In the genomic region with DNA sequence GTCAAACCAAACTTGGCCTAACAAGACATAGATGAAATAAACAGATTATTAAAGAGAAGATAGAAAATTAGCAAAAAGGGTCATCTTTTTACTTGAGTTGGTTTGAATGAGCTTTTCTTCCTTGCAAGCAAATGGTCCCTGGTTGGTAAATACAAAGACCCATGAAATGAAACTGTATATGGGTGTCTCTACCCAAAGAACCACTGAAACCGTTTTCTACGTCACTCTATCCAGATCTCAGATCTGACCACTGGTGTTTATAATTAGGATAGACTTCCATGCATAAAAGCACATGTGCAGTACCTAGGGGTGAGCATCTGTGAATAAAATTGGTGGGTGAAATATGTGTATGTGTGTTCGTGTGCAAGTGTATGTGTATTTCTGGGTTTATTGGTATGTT, we compare ENCODE assay signal across 26 cellular contexts.
"Had no signal": no experiment of that assay in that cellular context is flagged by ENCODE, and none has a peak within 500 bp of the region (broad histone marks: within the 10 kb centered on the region; RNA-seq: fewer than 3 reads in every experiment).

No MANE protein-coding gene starts in this region.

- H3K36me3 ChIP-seq: left ventricle myocardium inferior, pancreas, prostate gland, stomach, suprapubic skin, tibial nerve, uterus had no signal

- DNase-seq: hypothalamus; immature natural killer cell; kidney; left ventricle myocardium inferior; midbrain; mucosa of descending colon; naive thymus-derived CD4-positive, alpha-beta T cell; pancreas; posterior cingulate gyrus; retina; right cardiac atrium; stimulated activated CD4-positive, alpha-beta T cell treated with anti-CD3 and anti-CD28 coated beads, Interleukin-12 subunit alpha, Interleukin-12 subunit beta, amount 100 ng/mL, for 4 hours; stimulated activated CD4-positive, alpha-beta T cell treated with anti-CD3 and anti-CD28 coated beads, Interleukin-15, amount 100 ng/mL, for 24 hours; stimulated activated CD4-positive, alpha-beta T cell treated with anti-CD3 and anti-CD28 coated beads, Interleukin-2, amount 100 ng/mL, for 24 hours; stimulated activated CD4-positive, alpha-beta T cell treated with anti-CD3 and anti-CD28 coated beads, Interleukin-4, amount 100 ng/mL, for 1 hour; stimulated activated naive B cell treated with anti-CD40 and anti-IgM and Interleukin-4, amounts not matched to agents 10 μg/mL and 1 μg/mL and 100 μg/mL, for 72 hours; stimulated activated naive CD8-positive, alpha-beta T cell treated with anti-CD3 and anti-CD28 coated beads, Interleukin-15, Interleukin-2, amounts not matched to agents 100 U/mL and 50 U/mL, for 24 hours; stomach; uterus had no signal

- H3K27ac ChIP-seq: left ventricle myocardium inferior, pancreas, skin epidermis, stomach, suprapubic skin had no signal

- H3K4me1 ChIP-seq: left ventricle myocardium inferior, pancreas, prostate gland, stomach had no signal

- ATAC-seq: mucosa of descending colon; naive thymus-derived CD4-positive, alpha-beta T cell; natural killer cell treated with Interleukin-12 subunit alpha and Interleukin-12 subunit beta and Interleukin-15 and Interleukin-18, amount 100 ng/mL, for 72 hours; pancreas; right cardiac atrium; sciatic nerve; stimulated activated naive CD8-positive, alpha-beta T cell treated with anti-CD3 and anti-CD28 coated beads, Interleukin-15, Interleukin-2, amounts not matched to agents 100 U/mL and 50 U/mL, for 24 hours had no signal

- H3K27me3 ChIP-seq: pancreas, stomach, suprapubic skin, tibial nerve, uterus had no signal

- H3K4me3 ChIP-seq: left ventricle myocardium inferior, lung, mucosa of descending colon, pancreas, prostate gland, skin epidermis, stomach, suprapubic skin, tibial nerve, uterus had no signal

- H3K9me3 ChIP-seq: left ventricle myocardium inferior, mucosa of descending colon, pancreas, prostate gland, stomach, suprapubic skin, tibial nerve, uterus had no signal
